Comparison of ENCODE assay signal across 1 cellular context in the genomic region with DNA sequence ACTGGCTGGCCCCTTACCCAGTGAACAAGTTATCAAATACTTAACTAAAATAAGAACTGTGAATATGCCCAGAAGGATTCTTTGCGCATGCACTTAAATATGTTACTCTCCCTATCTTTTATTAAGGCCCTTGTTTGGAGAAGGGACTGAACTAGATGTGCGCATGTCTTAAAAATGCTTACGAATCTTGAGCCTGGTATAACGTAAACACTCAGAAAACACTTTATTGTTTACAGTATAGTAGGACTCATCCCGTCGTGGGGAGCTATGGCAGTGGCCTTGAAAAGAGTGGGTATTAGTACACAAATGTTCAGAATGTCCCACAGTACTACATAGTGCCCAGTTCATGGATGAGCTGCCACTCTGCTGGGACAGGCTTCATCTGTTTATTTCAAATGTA.
TF ChIP-seq lines count a peak whose summit lies in the region.

No MANE protein-coding gene starts in this region.

TF ChIP-seq in IMR-90, 13 proteins besides CTCF, POLR2A, EP300 and RAD21:
- TF ChIP-seq MAZ (IDR thresholded peaks at IDR 0.05; ENCODE audit: borderline replicate concordance, low read depth, low read length): no peak
- no peak for TF ChIP-seq RCOR1 (IDR thresholded peaks at IDR 0.05; ENCODE audit: insufficient replicate concordance, low read length)
- no peak for TF ChIP-seq FOS (IDR thresholded peaks at IDR 0.05; ENCODE audit: low read depth, low read length)
- TF ChIP-seq SMC3 (IDR thresholded peaks at IDR 0.05; ENCODE audit: low read depth, low read length): no peak
- TF ChIP-seq USF2 (IDR thresholded peaks at IDR 0.05; ENCODE audit: low read depth, low read length): no peak
- no peak for TF ChIP-seq BHLHE40 (IDR thresholded peaks at IDR 0.05; ENCODE audit: low read depth, low read length)
- TF ChIP-seq MXI1 (IDR thresholded peaks at IDR 0.05; ENCODE audit: borderline replicate concordance, low read depth, low read length): no peak
- no peak for TF ChIP-seq NFE2L2 (IDR thresholded peaks at IDR 0.05; ENCODE audit: low read depth, low read length)
- no peak for TF ChIP-seq CHD1 (IDR thresholded peaks at IDR 0.05; ENCODE audit: low read depth, low read length)
- TF ChIP-seq RFX5 (IDR thresholded peaks at IDR 0.05; ENCODE audit: low read depth, low read length): no peak
- no peak for TF ChIP-seq MAFK (IDR thresholded peaks at IDR 0.05; ENCODE audit: low read depth, low read length)
